In the genomic region with DNA sequence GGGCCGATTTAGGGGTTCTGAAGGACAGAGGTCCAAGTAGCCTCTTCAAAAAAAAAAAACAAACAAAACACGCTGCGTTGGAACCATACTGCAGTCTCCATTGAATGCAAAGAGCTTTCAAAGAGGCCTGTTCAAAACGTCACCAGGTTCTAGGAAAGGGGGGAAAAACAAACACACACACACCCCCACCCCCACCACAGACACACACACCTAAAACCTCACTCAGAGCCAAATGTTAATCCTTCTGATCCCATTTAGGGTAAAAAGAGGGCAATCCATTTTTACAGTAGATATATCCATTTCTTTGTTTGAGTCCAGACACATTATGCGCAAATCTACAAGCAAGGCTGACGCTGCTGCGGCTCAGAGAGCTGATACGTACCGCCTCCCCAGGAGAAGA, we compare ENCODE assay signal across 9 cellular contexts. TPM values are rescaled to one million over a fixed set of nuclear protein-coding genes. Genes with fewer than 3 reads are reported as not detected.
DNase-seq lines count a peak whose midpoint lies in the region; ATAC-seq and TF ChIP-seq lines count a peak whose summit lies in the region.
"Had no signal": no experiment of that assay in that cellular context is flagged by ENCODE, and none has a peak within 500 bp of the region (broad histone marks: within the 10 kb centered on the region; RNA-seq: fewer than 3 reads in every experiment).

No MANE protein-coding gene starts in this region.

- peak overlapping the region; percentile 89 for H3K4me3 Mint-ChIP-seq in osteocyte (ENCODE audit: unreplicated experiment)

- intact Hi-C loops in sciatic nerve (cut with DNase I), result no loop called here

- peak; percentile 19 for DNase-seq in G401 (ENCODE audit: low spot score)
- DNase-seq in NCI-H69 (lab: John Stamatoyannopoulos, UW), result peak; percentile 34
- peak; percentile 2 for DNase-seq in dermis blood vessel endothelial cell
- DNase-seq in osteocyte (ENCODE audit: extremely low spot score, unreplicated experiment), result no peak
- no peak for DNase-seq in sciatic nerve (ENCODE audit: low spot score)
- DNase-seq in T1000 (lab: John Stamatoyannopoulos, UW), result no peak
- DNase-seq: GOT3 had no signal

- H3K27ac Mint-ChIP-seq in osteocyte (ENCODE audit: unreplicated experiment), result peak overlapping the region; percentile 60

- H3K4me1 Mint-ChIP-seq in osteocyte (ENCODE audit: unreplicated experiment), result peaks cover 11% of the 10 kb centered on the region

- in situ Hi-C loops in G401 (cut with HindIII; ENCODE audit: low sequenced_read_pairs), result no loop called here

- ATAC-seq in GM19023 (IDR thresholded peaks at IDR 0.05; ENCODE audit: unreplicated experiment) (no peak), sciatic nerve (no peak), GM18502 (IDR thresholded peaks at IDR 0.05; ENCODE audit: poor library complexity, unreplicated experiment) (no peak)

- peaks cover 6% of the 10 kb centered on the region for H3K9me3 Mint-ChIP-seq in osteocyte (ENCODE audit: unreplicated experiment)

- TF ChIP-seq CTCF in osteocyte (IDR thresholded peaks at IDR 0.05), result no peak

- no peaks in the 10 kb centered on the region for H3K27me3 Mint-ChIP-seq in osteocyte (ENCODE audit: unreplicated experiment)

- H3K36me3 Mint-ChIP-seq in osteocyte (ENCODE audit: unreplicated experiment), result no peaks in the 10 kb centered on the region

RNA-seq across cellular contexts. Expression of a gene that starts 1.4 kb away (rescaled TPM):
- total RNA-seq in G401 (2014; rRNA removed; shearing (Covaris generic)), result 11.3 and 17.1 TPM in 2 replicates
- total RNA-seq in dermis blood vessel endothelial cell (4.1 and 9.9 TPM in 2 replicates), osteocyte (10.3 and 10.6 TPM in 2 replicates), sciatic nerve (9.8 TPM)

RNA-seq across cellular contexts. Expression of a gene that starts 30.4 kb away (rescaled TPM):
- 32.7 and 39.0 TPM in 2 replicates for total RNA-seq in G401 (2014; rRNA removed; shearing (Covaris generic))
- 22.6 and 33.6 TPM in 2 replicates for total RNA-seq in dermis blood vessel endothelial cell
- 66.5 and 68.2 TPM in 2 replicates for total RNA-seq in osteocyte
- 47.6 TPM for total RNA-seq in sciatic nerve

RNA-seq across cellular contexts. Expression of a gene that starts 39.6 kb away (rescaled TPM):
- total RNA-seq in G401 (2014; rRNA removed; shearing (Covaris generic)), result 22.1 and 36.2 TPM in 2 replicates
- total RNA-seq in dermis blood vessel endothelial cell (45.3 and 53.8 TPM in 2 replicates), osteocyte (26.0 and 26.2 TPM in 2 replicates), sciatic nerve (21.3 TPM)

Comparison
In these comparisons a context has a peak if more than half of its experiments do, and no peak if none do; other contexts are left out.
1. DNase-seq: peak in G401 (single experiment), NCI-H69 (single experiment) and dermis blood vessel endothelial cell (single experiment); none in osteocyte (single experiment), sciatic nerve (single experiment) and T1000 (single experiment).